Comparison of ENCODE assay signal across 11 cellular contexts in the genomic region with DNA sequence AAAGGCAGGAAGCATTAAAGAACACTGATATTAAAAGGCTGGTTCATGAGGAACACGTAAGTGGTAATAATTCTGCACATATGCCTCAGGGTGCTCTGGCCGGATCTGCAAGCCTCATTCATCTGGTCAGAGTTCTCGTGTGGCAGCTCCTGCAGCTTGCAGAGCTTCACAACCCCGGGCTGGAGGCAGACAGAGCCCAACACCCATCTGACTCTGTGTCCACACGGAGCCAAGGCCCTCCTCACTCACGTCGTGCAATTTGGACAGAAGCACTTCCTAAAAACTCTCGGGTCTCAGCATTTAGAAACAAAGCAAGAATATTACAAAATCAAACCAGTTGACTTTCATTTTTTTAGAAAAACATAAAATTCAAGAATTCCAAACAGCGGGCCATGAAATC.
DNase-seq lines count a peak whose midpoint lies in the region; ATAC-seq and TF ChIP-seq lines count a peak whose summit lies in the region.
"Had no signal": no experiment of that assay in that cellular context is flagged by ENCODE, and none has a peak within 500 bp of the region (broad histone marks: within the 10 kb centered on the region; RNA-seq: fewer than 3 reads in every experiment).

No MANE protein-coding gene starts in this region.

- peak; percentile 69 for ATAC-seq in SK-N-SH treated with all-trans-retinoic acid at 6 μM for 48 hours
- ATAC-seq in omental fat pad (ENCODE audit: low FRiP score): peak; percentile 82
- ATAC-seq in GM19397 (IDR thresholded peaks at IDR 0.05; ENCODE audit: unreplicated experiment): no peak
- ATAC-seq: stimulated activated naive CD8-positive, alpha-beta T cell treated with anti-CD3 and anti-CD28 coated beads, Interleukin-15, amount 100 ng/mL, for 72 hours had no signal

- TF ChIP-seq CTCF in omental fat pad (IDR thresholded peaks at IDR 0.05): no peak

- DNase-seq in Ammon's horn (ENCODE audit: low spot score): peak; percentile 74
- DNase-seq in fibroblast of the conjunctiva (ENCODE audit: low read depth): peak; percentile 49
- no peak for DNase-seq in omental fat pad (ENCODE audit: low spot score)
- DNase-seq in T-helper 2 cell: no peak
- no peak for DNase-seq in amniotic stem cell (lab: John Stamatoyannopoulos, UW)
- no peak for DNase-seq in activated T-cell treated with anti-CD3 and anti-CD28 coated beads, Interleukin-2, amount 50 U/mL, for 1 hour
- DNase-seq: CD4-positive, CD25-positive, alpha-beta regulatory T cell; NCI-H1105; stimulated activated naive CD8-positive, alpha-beta T cell treated with anti-CD3 and anti-CD28 coated beads, Interleukin-15, amount 100 ng/mL, for 72 hours had no signal

TF ChIP-seq in SK-N-SH treated with all-trans-retinoic acid at 6 μM for 48 hours, 23 proteins besides CTCF, POLR2A, EP300 and RAD21:
- no peak for TF ChIP-seq TOX (CRISPR knock-in tag; IDR thresholded peaks at IDR 0.05; ENCODE audit: borderline replicate concordance)
- TF ChIP-seq, protein P1, sequence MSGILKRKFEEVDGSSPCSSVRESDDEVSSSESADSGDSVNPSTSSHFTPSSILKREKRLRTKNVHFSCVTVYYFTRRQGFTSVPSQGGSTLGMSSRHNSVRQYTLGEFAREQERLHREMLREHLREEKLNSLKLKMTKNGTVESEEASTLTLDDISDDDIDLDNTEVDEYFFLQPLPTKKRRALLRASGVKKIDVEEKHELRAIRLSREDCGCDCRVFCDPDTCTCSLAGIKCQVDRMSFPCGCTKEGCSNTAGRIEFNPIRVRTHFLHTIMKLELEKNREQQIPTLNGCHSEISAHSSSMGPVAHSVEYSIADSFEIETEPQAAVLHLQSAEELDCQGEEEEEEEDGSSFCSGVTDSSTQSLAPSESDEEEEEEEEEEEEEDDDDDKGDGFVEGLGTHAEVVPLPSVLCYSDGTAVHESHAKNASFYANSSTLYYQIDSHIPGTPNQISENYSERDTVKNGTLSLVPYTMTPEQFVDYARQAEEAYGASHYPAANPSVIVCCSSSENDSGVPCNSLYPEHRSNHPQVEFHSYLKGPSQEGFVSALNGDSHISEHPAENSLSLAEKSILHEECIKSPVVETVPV (CRISPR knock-in tag; IDR thresholded peaks at IDR 0.05): no peak
- TF ChIP-seq CSDC2 (CRISPR knock-in tag; IDR thresholded peaks at IDR 0.05): no peak
- no peak for TF ChIP-seq CREB5 (CRISPR knock-in tag; IDR thresholded peaks at IDR 0.05; ENCODE audit: low read depth)
- peak; percentile 43; the same call in 1 of the 2 replicates for TF ChIP-seq TCF4 (CRISPR knock-in tag; IDR thresholded peaks at IDR 0.05; ENCODE audit: borderline replicate concordance)
- no peak for TF ChIP-seq ZNF8 (CRISPR knock-in tag; IDR thresholded peaks at IDR 0.05)
- no peak for TF ChIP-seq BACH2 (CRISPR knock-in tag; IDR thresholded peaks at IDR 0.05; ENCODE audit: borderline replicate concordance)
- no peak for TF ChIP-seq ZNF70 (CRISPR knock-in tag; IDR thresholded peaks at IDR 0.05)
- no peak for TF ChIP-seq PPARA (CRISPR knock-in tag; IDR thresholded peaks at IDR 0.05; ENCODE audit: borderline replicate concordance)
- no peak for TF ChIP-seq OSR1 (CRISPR knock-in tag; IDR thresholded peaks at IDR 0.05)
- no peak for TF ChIP-seq PATZ1 (CRISPR knock-in tag; IDR thresholded peaks at IDR 0.05; ENCODE audit: borderline replicate concordance)
- TF ChIP-seq ZNF565 (CRISPR knock-in tag; conservative IDR thresholded peaks at IDR 0.05; ENCODE audit: low read depth): no peak
- no peak for TF ChIP-seq POU6F1 (CRISPR knock-in tag; IDR thresholded peaks at IDR 0.05; ENCODE audit: borderline replicate concordance, low read depth)
- TF ChIP-seq, protein P2, sequence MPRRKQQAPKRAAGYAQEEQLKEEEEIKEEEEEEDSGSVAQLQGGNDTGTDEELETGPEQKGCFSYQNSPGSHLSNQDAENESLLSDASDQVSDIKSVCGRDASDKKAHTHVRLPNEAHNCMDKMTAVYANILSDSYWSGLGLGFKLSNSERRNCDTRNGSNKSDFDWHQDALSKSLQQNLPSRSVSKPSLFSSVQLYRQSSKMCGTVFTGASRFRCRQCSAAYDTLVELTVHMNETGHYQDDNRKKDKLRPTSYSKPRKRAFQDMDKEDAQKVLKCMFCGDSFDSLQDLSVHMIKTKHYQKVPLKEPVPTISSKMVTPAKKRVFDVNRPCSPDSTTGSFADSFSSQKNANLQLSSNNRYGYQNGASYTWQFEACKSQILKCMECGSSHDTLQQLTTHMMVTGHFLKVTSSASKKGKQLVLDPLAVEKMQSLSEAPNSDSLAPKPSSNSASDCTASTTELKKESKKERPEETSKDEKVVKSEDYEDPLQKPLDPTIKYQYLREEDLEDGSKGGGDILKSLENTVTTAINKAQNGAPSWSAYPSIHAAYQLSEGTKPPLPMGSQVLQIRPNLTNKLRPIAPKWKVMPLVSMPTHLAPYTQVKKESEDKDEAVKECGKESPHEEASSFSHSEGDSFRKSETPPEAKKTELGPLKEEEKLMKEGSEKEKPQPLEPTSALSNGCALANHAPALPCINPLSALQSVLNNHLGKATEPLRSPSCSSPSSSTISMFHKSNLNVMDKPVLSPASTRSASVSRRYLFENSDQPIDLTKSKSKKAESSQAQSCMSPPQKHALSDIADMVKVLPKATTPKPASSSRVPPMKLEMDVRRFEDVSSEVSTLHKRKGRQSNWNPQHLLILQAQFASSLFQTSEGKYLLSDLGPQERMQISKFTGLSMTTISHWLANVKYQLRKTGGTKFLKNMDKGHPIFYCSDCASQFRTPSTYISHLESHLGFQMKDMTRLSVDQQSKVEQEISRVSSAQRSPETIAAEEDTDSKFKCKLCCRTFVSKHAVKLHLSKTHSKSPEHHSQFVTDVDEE (CRISPR knock-in tag; IDR thresholded peaks at IDR 0.05): peak; percentile 36; the same call in 1 of the 2 replicates
- no peak for TF ChIP-seq ISL1 (CRISPR knock-in tag; IDR thresholded peaks at IDR 0.05)

Comparison
In these comparisons a context has a peak if more than half of its experiments do, and no peak if none do; other contexts are left out.
1. DNase-seq: peak in Ammon's horn (single experiment) and fibroblast of the conjunctiva (single experiment); none in omental fat pad (single experiment), T-helper 2 cell (0 of 5), amniotic stem cell (single experiment) and activated T-cell treated with anti-CD3 and anti-CD28 coated beads, Interleukin-2, amount 50 U/mL, for 1 hour (single experiment).